ENCODE assay signal across 5 cellular contexts in genomic region chr1:205823260-205823659, GRCh38. TPM values are rescaled to one million over a fixed set of nuclear protein-coding genes. Genes with fewer than 3 reads are reported as not detected.
"Had no signal": no experiment of that assay in that cellular context is flagged by ENCODE, and none has a peak within 500 bp of the region (broad histone marks: within the 10 kb centered on the region; RNA-seq: fewer than 3 reads in every experiment).

No MANE protein-coding gene starts in this region.

RNA-seq across cellular contexts. Expression of gene PM20D1, which starts 26.7 kb away (rescaled TPM):
- total RNA-seq: endodermal cell, glomerular endothelial cell, osteoblast, progenitor cell of endocrine pancreas, transverse colon had no signal
